9 cellular contexts compared by ENCODE assay signal in genomic region chr6:105993341-105993740, GRCh38.
DNase-seq lines count a peak whose midpoint lies in the region; ATAC-seq and TF ChIP-seq lines count a peak whose summit lies in the region.
"Had no signal": no experiment of that assay in that cellular context is flagged by ENCODE, and none has a peak within 500 bp of the region (broad histone marks: within the 10 kb centered on the region; RNA-seq: fewer than 3 reads in every experiment).

No MANE protein-coding gene starts in this region.

- H3K9me3 ChIP-seq in Peyer's patch, result no peaks in the 10 kb centered on the region

- ATAC-seq in GM21447 (IDR thresholded peaks at IDR 0.05; ENCODE audit: unreplicated experiment) (no peak), HG03097 (IDR thresholded peaks at IDR 0.05; ENCODE audit: low FRiP score, unreplicated experiment) (no peak)

- peak; percentile 19 for DNase-seq in G401 (ENCODE audit: low spot score)
- DNase-seq in Peyer's patch, result no peak
- peak; percentile 23 to 35 for DNase-seq in erythroblast (lab: John Stamatoyannopoulos, UW)
- DNase-seq in dedifferentiated amniotic fluid mesenchymal stem cell (ENCODE audit: extremely low spot score), result no peak
- DNase-seq in NCI-H2171 (lab: John Stamatoyannopoulos, UW), result no peak
- DNase-seq: NCI-H1436 had no signal

- H3K27me3 ChIP-seq in Peyer's patch, result peaks cover 0 to 19% of the 10 kb centered on the region in 2 donors
- H3K27me3 ChIP-seq in rectal smooth muscle tissue (ENCODE audit: control insufficient read depth, insufficient read depth, low read length), result peaks cover 39% of the 10 kb centered on the region

- H3K4me3 ChIP-seq in Peyer's patch (peak overlapping the region in 3 of 4 donors; percentile 47 to 88 (median 74)), rectal smooth muscle tissue (ENCODE audit: low read length) (peak overlapping the region; percentile 36)

- H3K9ac ChIP-seq in rectal smooth muscle tissue (ENCODE audit: low read length), result peak overlapping the region; percentile 7

- no peak for TF ChIP-seq CTCF in Peyer's patch (IDR thresholded peaks at IDR 0.05)

- in situ Hi-C loops in G401 (cut with HindIII; ENCODE audit: low sequenced_read_pairs), result no loop called here

- TF ChIP-seq POLR2A in Peyer's patch (IDR thresholded peaks at IDR 0.05) (no peak), erythroblast (IDR thresholded peaks at IDR 0.05; ENCODE audit: low read length) (no peak)

- peak overlapping the region; percentile 73 to 92 (median 84) for H3K27ac ChIP-seq in Peyer's patch
- H3K27ac ChIP-seq in rectal smooth muscle tissue (ENCODE audit: low read depth, low read length), result no peak overlapping the region

- H3K36me3 ChIP-seq in Peyer's patch (no peaks in the 10 kb centered on the region), rectal smooth muscle tissue (ENCODE audit: control insufficient read depth, insufficient read depth, low read length) (no peaks in the 10 kb centered on the region)

- H3K4me1 ChIP-seq in Peyer's patch, result peaks cover 0 to 11% (median 3%) of the 10 kb centered on the region in 4 donors
- peaks cover 3% of the 10 kb centered on the region for H3K4me1 ChIP-seq in rectal smooth muscle tissue (ENCODE audit: control insufficient read depth, insufficient read depth, low read length)

Comparison
In these comparisons a context has a peak if more than half of its experiments do, and no peak if none do; other contexts are left out.
1. DNase-seq: peak in G401 (single experiment) and erythroblast (2 of 2); none in Peyer's patch (0 of 3), dedifferentiated amniotic fluid mesenchymal stem cell (single experiment) and NCI-H2171 (single experiment).